In genomic region chr4:83489711-83490326, GRCh38 we compare ENCODE assay signal across 30 cellular contexts. TPM values are rescaled to one million over a fixed set of nuclear protein-coding genes. Genes with fewer than 3 reads are reported as not detected.
DNase-seq lines count a peak whose midpoint lies in the region; ATAC-seq, FAIRE-seq and TF ChIP-seq lines count a peak whose summit lies in the region.
"Had no signal": no experiment of that assay in that cellular context is flagged by ENCODE, and none has a peak within 500 bp of the region (broad histone marks: within the 10 kb centered on the region; RNA-seq: fewer than 3 reads in every experiment).

No MANE protein-coding gene starts in this region.

- H3K27me3 ChIP-seq in KMS-11 (ENCODE audit: insufficient read depth, low read depth) (no peaks in the 10 kb centered on the region), GM12878 (replicated peaks in 1 of 2; ENCODE audit: control insufficient read depth in 2 of 2, insufficient read depth in 2 of 2, low read length in 1 of 2) (no peaks in the 10 kb centered on the region)
- H3K27me3 ChIP-seq: BLaER1 treated with 17β-estradiol and CSF1 and Interleukin-3, amounts not matched to agents 10 nM and 100 nM; esophagus squamous epithelium; ovary; right atrium auricular region; spleen had no signal

- no peak overlapping the region for H3K27ac ChIP-seq in KMS-11
- H3K27ac ChIP-seq in GM12878 (ENCODE audit: control insufficient read depth, insufficient read depth) = no peak overlapping the region
- H3K27ac ChIP-seq: BLaER1 treated with 17β-estradiol and CSF1 and Interleukin-3, amounts not matched to agents 10 nM and 100 nM; esophagus squamous epithelium; ovary; right atrium auricular region; spleen had no signal

- no peaks in the 10 kb centered on the region for H3K9me3 ChIP-seq in GM12878 (replicated peaks; ENCODE audit: control insufficient read depth, insufficient read depth, low read length)
- H3K9me3 ChIP-seq: BLaER1 treated with 17β-estradiol and CSF1 and Interleukin-3, amounts not matched to agents 10 nM and 100 nM; Caco-2; esophagus squamous epithelium; ovary; right atrium auricular region; spleen had no signal

- H3K4me3 ChIP-seq in GM12864 (ENCODE audit: low read depth, low read length) (no peak overlapping the region), KMS-11 (IDR thresholded peaks at IDR 0.05; ENCODE audit: insufficient read depth, low read depth, low read length) (no peak overlapping the region), GM12878 (no peak overlapping the region)
- H3K4me3 ChIP-seq: BLaER1 treated with 17β-estradiol and CSF1 and Interleukin-3, amounts not matched to agents 10 nM and 100 nM; esophagus squamous epithelium; ovary; right atrium auricular region; spleen had no signal

- no peak for TF ChIP-seq POLR2A in GM12878 (IDR thresholded peaks at IDR 0.05; ENCODE audit: low read depth, low read length)

- CTCF ChIA-PET in GM12878 (lab: Yijun Ruan, JAX) = interaction anchor here (0.7 to 3.3 kb wide), 12 partner anchors 9 to 161 kb away, joined by 3 to 22 read pairs (median 4); no protein-coding TSS in a partner anchor

- H2AFZ ChIP-seq in KMS-11 (ENCODE audit: low read depth) (peak overlapping the region; percentile 10; the same call in 1 of the 2 replicates), GM12878 (ENCODE audit: control insufficient read depth, low read depth, low read length) (no peak overlapping the region)

- intact Hi-C loops in GM12878 (cut with micrococcal nuclease; ENCODE audit: unreplicated experiment) = no loop called here

- DNase-seq in GM12864 (ENCODE audit: low read depth) (no peak), GM12878 (ENCODE audit: low read depth, low spot score) (no peak), iPS-NIHi7 (ENCODE audit: extremely low spot score) (peak; percentile 24), SHP77 treated with DMSO at 0.1 percent for 48 hours (lab: John Stamatoyannopoulos, UW) (no peak), HT-29 (ENCODE audit: low spot score) (no peak)
- DNase-seq: activated CD4-positive, CD25-positive, alpha-beta regulatory T cell treated with anti-CD3 and anti-CD28 coated beads, Interleukin-2, amount 50 U/mL, for 72 hours; activated CD8-positive, alpha-beta T cell treated with anti-CD3 and anti-CD28 coated beads, Interleukin-2, amount 10 ng/mL, durations not matched to agents 7 days and 5 days; activated gamma-delta T cell; Caco-2; effector memory CD8-positive, alpha-beta T cell; esophagus squamous epithelium; hypothalamus; Kasumi-1; left ventricle myocardium superior; midbrain; natural killer cell; NCI-H1092; NCI-H187; NCI-H2227 treated with DMSO at 0.1 percent for 48 hours; ovary; spleen; stimulated activated CD4-positive, alpha-beta T cell treated with anti-CD3 and anti-CD28 coated beads, Interleukin-4, amount 100 ng/mL, for 1 hour; stimulated activated naive CD4-positive, alpha-beta T cell; T-helper 9 cell had no signal

- H4K20me1 ChIP-seq in KMS-11 (ENCODE audit: insufficient read depth) (no peaks in the 10 kb centered on the region), GM12878 (ENCODE audit: control insufficient read depth, insufficient read depth) (no peaks in the 10 kb centered on the region)
- H4K20me1 ChIP-seq: BLaER1 treated with 17β-estradiol and CSF1 and Interleukin-3, amounts not matched to agents 10 nM and 100 nM had no signal

- SMC1A ChIA-PET in GM12878 (lab: Charles Lee; ENCODE audit: uncharacterized antibody, unreplicated experiment) = interaction anchor here (0.6 to 1.5 kb wide), 3 partner anchors 10 to 425 kb away, joined by 3 read pairs; no protein-coding TSS in a partner anchor

- BruUV-seq in GM12878 (replicated peaks; lab: Mats Ljungman, UMichigan) = no TSS peak

- RAD21 ChIA-PET in GM12878 (lab: Charles Lee; ENCODE audit: unreplicated experiment) = no interaction called here

- H3K4me1 ChIP-seq in KMS-11 (ENCODE audit: low read depth, poor library complexity, severe bottlenecking) (peaks cover 9% of the 10 kb centered on the region), GM12878 (ENCODE audit: control insufficient read depth, insufficient read depth, low read length) (peaks cover 3% of the 10 kb centered on the region; the same call in 1 of the 2 replicates)

- H3K79me2 ChIP-seq in KMS-11 (ENCODE audit: insufficient read depth, low read depth) (no peaks in the 10 kb centered on the region), GM12878 (ENCODE audit: control insufficient read depth, insufficient read depth, low read length) (no peaks in the 10 kb centered on the region)

- H3K4me2 ChIP-seq in KMS-11 = no peak overlapping the region
- no peak overlapping the region for H3K4me2 ChIP-seq in GM12878 (ENCODE audit: control insufficient read depth, insufficient read depth)
- H3K4me2 ChIP-seq: BLaER1 treated with 17β-estradiol and CSF1 and Interleukin-3, amounts not matched to agents 10 nM and 100 nM had no signal

- WGBS in GM12878 (ENCODE audit: insufficient coverage, insufficient replicate concordance, low lambda C conversion rate, missing lambda C conversion rate) = 35% methylated on average over 1 of the region's 1 CpG

- no peak for TF ChIP-seq RAD21 in GM12878 (IDR thresholded peaks at IDR 0.05; ENCODE audit: insufficient read depth, low read depth, low read length)

- TF ChIP-seq CTCF in GM12864 (IDR thresholded peaks at IDR 0.05; ENCODE audit: low read depth, low read length, missing control alignments) (peak; percentile 16), KMS-11 (conservative IDR thresholded peaks at IDR 0.05; ENCODE audit: low read depth, low read length) (no peak), GM12878 (IDR thresholded peaks at IDR 0.05 in 2 of 3, conservative IDR thresholded peaks at IDR 0.05 in 1 of 3; ENCODE audit: control insufficient read depth in 2 of 3, extremely low read depth in 1 of 3, insufficient read depth in 1 of 3, low read depth in 3 of 3, low read length in 3 of 3) (peak in 2 of 3 experiments; percentile 4 to 8; a peak in 1 of 6 replicates)

- no peak for TF ChIP-seq EP300 in GM12878 (IDR thresholded peaks at IDR 0.05; ENCODE audit: borderline replicate concordance in 1 of 2, control insufficient read depth in 1 of 2, low read depth in 2 of 2, low read length in 2 of 2)

- in situ Hi-C loops in GM12878 (cut with MboI) = no loop called here

- H3K9ac ChIP-seq in KMS-11 = no peak overlapping the region
- H3K9ac ChIP-seq in GM12878 (ENCODE audit: control insufficient read depth, insufficient read depth, low read length) = no peak overlapping the region
- H3K9ac ChIP-seq: BLaER1 treated with 17β-estradiol and CSF1 and Interleukin-3, amounts not matched to agents 10 nM and 100 nM had no signal

- no peak for ATAC-seq in GM12878
- no peak for ATAC-seq in HG03442 (IDR thresholded peaks at IDR 0.05; ENCODE audit: unreplicated experiment)
- ATAC-seq: activated CD8-positive, alpha-beta T cell treated with anti-CD3 and anti-CD28 coated beads, Interleukin-2, amount 10 ng/mL, durations not matched to agents 7 days and 5 days; left ventricle myocardium superior; natural killer cell had no signal

- H3K36me3 ChIP-seq in KMS-11 (ENCODE audit: insufficient read depth) (no peaks in the 10 kb centered on the region), GM12878 (ENCODE audit: control insufficient read depth in 2 of 2, insufficient read depth in 2 of 2, low read length in 1 of 2) (no peaks in the 10 kb centered on the region)
- H3K36me3 ChIP-seq: BLaER1 treated with 17β-estradiol and CSF1 and Interleukin-3, amounts not matched to agents 10 nM and 100 nM; esophagus squamous epithelium; ovary; right atrium auricular region; spleen had no signal

- no peak for FAIRE-seq in GM12878 (lab: Jason Lieb, UNC)
- FAIRE-seq: HTR-8/SVneo, urothelium cell line had no signal

- POLR2A ChIA-PET in GM12878 (lab: Charles Lee) = interaction anchor here (0.7 kb wide), 1 partner anchor 303 kb away, joined by 3 read pairs; no protein-coding TSS in a partner anchor

RNA-seq across cellular contexts. Expression of gene ABRAXAS1, which starts 4.9 kb away (rescaled TPM):
- total RNA-seq in GM12878 (2013; cell fraction: nucleolus; rRNA removed) = 9.2 and 10.3 TPM in 2 replicates
- total RNA-seq in GM12878 (2014; rRNA removed) (8.2 and 10.7 TPM in 2 replicates), GM12878 (2014; rRNA removed; fragmentation: Illumina TruSeq; extraction: Trizol) (5.3 and 5.8 TPM in 2 replicates), GM12878 (2021) (8.2 and 8.5 TPM in 2 replicates)
- 2.2 TPM for polyA plus RNA-seq in GM12878 (2011; ENCODE audit: low read depth)
- polyA plus RNA-seq in GM12878 (2011; rRNA removed) (8.6 and 14.5 TPM in 2 replicates), GM12878 (2014; fragmentation: Illumina TruSeq; extraction: Trizol) (9.7 and 11.7 TPM in 2 replicates), GM12878 (2014; fragmentation: Nextera tagmentation; extraction: Ambion mirVana) (1 to 10 TPM; 2.2 to 3.2 TPM), GM12878 (2014; rRNA removed) (5.6 and 5.9 TPM in 2 replicates), GM12878 (2016; fragmentation: Nextera tagmentation; extraction: Ambion mirVana) (1 to 10 TPM; 2.5 to 3.1 TPM)
- 2.2 and 2.6 TPM in 2 replicates for polyA plus RNA-seq in GM12878 (2011; cell fraction: cytosol; rRNA removed)
- polyA plus RNA-seq in GM12878 (2011; cell fraction: nucleus; rRNA removed) = 2.8 and 2.9 TPM in 2 replicates
- 5.4 and 6.8 TPM in 2 replicates for polyA plus RNA-seq in GM12878 (2012)
- polyA minus RNA-seq in GM12878 (2011; rRNA and poly(A)+ RNA removed) = 5.5 and 8.3 TPM in 2 replicates
- 2.5 TPM in 2 replicates for polyA minus RNA-seq in GM12878 (2011; cell fraction: cytosol; rRNA and poly(A)+ RNA removed)
- 5.1 and 10.5 TPM in 2 replicates for polyA minus RNA-seq in GM12878 (2011; cell fraction: nucleus; rRNA and poly(A)+ RNA removed)
- 2.4 and 3.7 TPM in 2 replicates for total RNA-seq in HT-29 (2014; rRNA removed; shearing (Covaris generic))

RNA-seq across cellular contexts. Expression of gene MRPS18C, which starts 34.0 kb away (rescaled TPM):
- 63.8 and 70.2 TPM in 2 replicates for total RNA-seq in GM12878 (2013; cell fraction: nucleolus; rRNA removed)
- total RNA-seq in GM12878 (2014; rRNA removed) (38.0 and 57.5 TPM in 2 replicates), GM12878 (2014; rRNA removed; fragmentation: Illumina TruSeq; extraction: Trizol) (61.4 and 73.7 TPM in 2 replicates), GM12878 (2021) (74.7 and 75.1 TPM in 2 replicates)
- polyA plus RNA-seq in GM12878 (2011; ENCODE audit: low read depth) = 332 TPM
- polyA plus RNA-seq in GM12878 (2011; rRNA removed) (72.4 and 114 TPM in 2 replicates), GM12878 (2014; fragmentation: Illumina TruSeq; extraction: Trizol) (82.5 and 135 TPM in 2 replicates), GM12878 (2014; fragmentation: Nextera tagmentation; extraction: Ambion mirVana) (100 to 1,000 TPM; 277 to 283 TPM), GM12878 (2014; rRNA removed) (41.3 and 43.9 TPM in 2 replicates), GM12878 (2016; fragmentation: Nextera tagmentation; extraction: Ambion mirVana) (100 to 1,000 TPM; 252 to 271 TPM)
- polyA plus RNA-seq in GM12878 (2011; cell fraction: cytosol; rRNA removed) = 24.7 and 31.2 TPM in 2 replicates
- 24.9 and 26.8 TPM in 2 replicates for polyA plus RNA-seq in GM12878 (2011; cell fraction: nucleus; rRNA removed)
- 40.0 and 73.4 TPM in 2 replicates for polyA plus RNA-seq in GM12878 (2012)
- polyA minus RNA-seq in GM12878 (2011; rRNA and poly(A)+ RNA removed) = 20.7 and 29.5 TPM in 2 replicates
- polyA minus RNA-seq in GM12878 (2011; cell fraction: cytosol; rRNA and poly(A)+ RNA removed) = 19.0 and 22.7 TPM in 2 replicates
- polyA minus RNA-seq in GM12878 (2011; cell fraction: nucleus; rRNA and poly(A)+ RNA removed) = 23.7 and 40.0 TPM in 2 replicates
- total RNA-seq in HT-29 (2014; rRNA removed; shearing (Covaris generic)) = 19.2 and 20.1 TPM in 2 replicates

RNA-seq across cellular contexts. Expression of gene HELQ, which starts 34.2 kb away (rescaled TPM):
- 29.4 and 35.2 TPM in 2 replicates for total RNA-seq in GM12878 (2013; cell fraction: nucleolus; rRNA removed)
- total RNA-seq in GM12878 (2014; rRNA removed) (11.0 and 11.1 TPM in 2 replicates), GM12878 (2014; rRNA removed; fragmentation: Illumina TruSeq; extraction: Trizol) (11.1 and 13.3 TPM in 2 replicates), GM12878 (2021) (12.1 and 13.5 TPM in 2 replicates)
- polyA plus RNA-seq in GM12878 (2011; ENCODE audit: low read depth) = 5.1 TPM
- polyA plus RNA-seq in GM12878 (2011; rRNA removed) (13.3 and 15.0 TPM in 2 replicates), GM12878 (2014; fragmentation: Illumina TruSeq; extraction: Trizol) (9.6 and 11.6 TPM in 2 replicates), GM12878 (2014; fragmentation: Nextera tagmentation; extraction: Ambion mirVana) (1 to 10 TPM; 4.5 to 4.6 TPM), GM12878 (2014; rRNA removed) (8.3 and 10.4 TPM in 2 replicates), GM12878 (2016; fragmentation: Nextera tagmentation; extraction: Ambion mirVana) (10 to 100 TPM in 1 of 2 experiments, 1 to 10 TPM in 1; 9.9 to 10.8 TPM)
- 7.4 and 8.6 TPM in 2 replicates for polyA plus RNA-seq in GM12878 (2011; cell fraction: cytosol; rRNA removed)
- polyA plus RNA-seq in GM12878 (2011; cell fraction: nucleus; rRNA removed) = 10.3 and 12.9 TPM in 2 replicates
- 3.8 and 6.5 TPM in 2 replicates for polyA plus RNA-seq in GM12878 (2012)
- 12.0 and 13.7 TPM in 2 replicates for polyA minus RNA-seq in GM12878 (2011; rRNA and poly(A)+ RNA removed)
- 1.7 and 3.3 TPM in 2 replicates for polyA minus RNA-seq in GM12878 (2011; cell fraction: cytosol; rRNA and poly(A)+ RNA removed)
- polyA minus RNA-seq in GM12878 (2011; cell fraction: nucleus; rRNA and poly(A)+ RNA removed) = 24.3 and 29.5 TPM in 2 replicates
- 5.2 and 10.4 TPM in 2 replicates for total RNA-seq in HT-29 (2014; rRNA removed; shearing (Covaris generic))

RNA-seq across cellular contexts. Expression of gene GPAT3, which starts 46.1 kb away (rescaled TPM):
- 1.5 and 2.2 TPM in 2 replicates for total RNA-seq in GM12878 (2013; cell fraction: nucleolus; rRNA removed)
- total RNA-seq in GM12878 (2014; rRNA removed) (0.65 and 0.79 TPM in 2 replicates), GM12878 (2014; rRNA removed; fragmentation: Illumina TruSeq; extraction: Trizol) (0.54 and 0.60 TPM in 2 replicates), GM12878 (2021) (0.90 and 1.1 TPM in 2 replicates)
- not detected for polyA plus RNA-seq in GM12878 (2011; ENCODE audit: low read depth)
- polyA plus RNA-seq in GM12878 (2011; rRNA removed) (0.39 and 0.53 TPM in 2 replicates), GM12878 (2014; fragmentation: Illumina TruSeq; extraction: Trizol) (0.51 and 0.59 TPM in 2 replicates), GM12878 (2014; fragmentation: Nextera tagmentation; extraction: Ambion mirVana) (under 1 TPM; 0.26 to 0.47 TPM), GM12878 (2014; rRNA removed) (0.51 and 1.4 TPM in 2 replicates), GM12878 (2016; fragmentation: Nextera tagmentation; extraction: Ambion mirVana) (under 1 TPM; 0.43 to 0.67 TPM)
- polyA plus RNA-seq in GM12878 (2011; cell fraction: cytosol; rRNA removed) = 0.17 and 0.34 TPM in 2 replicates
- polyA plus RNA-seq in GM12878 (2011; cell fraction: nucleus; rRNA removed) = 0.16 and 0.27 TPM in 2 replicates
- polyA plus RNA-seq in GM12878 (2012) = 0.16 and 0.44 TPM in 2 replicates
- polyA minus RNA-seq in GM12878 (2011; rRNA and poly(A)+ RNA removed) = 0.07 TPM in 1 of 2 replicates, not detected in the other
- not detected in 2 replicates for polyA minus RNA-seq in GM12878 (2011; cell fraction: cytosol; rRNA and poly(A)+ RNA removed)
- 0.19 and 0.36 TPM in 2 replicates for polyA minus RNA-seq in GM12878 (2011; cell fraction: nucleus; rRNA and poly(A)+ RNA removed)
- total RNA-seq in HT-29 (2014; rRNA removed; shearing (Covaris generic)) = 8.3 and 13.7 TPM in 2 replicates
